In genomic region chr1:12453400-12454343, GRCh38 we compare ENCODE assay signal across 8 cellular contexts.
DNase-seq lines count a peak whose midpoint lies in the region; ATAC-seq and TF ChIP-seq lines count a peak whose summit lies in the region.

No MANE protein-coding gene starts in this region.

- no peak for TF ChIP-seq CTCF in uterus (IDR thresholded peaks at IDR 0.05)

- peaks cover 3% of the 10 kb centered on the region for H3K4me1 ChIP-seq in ectodermal cell (ENCODE audit: control insufficient read depth, insufficient read depth, low read length)
- peaks cover 12 to 17% of the 10 kb centered on the region in 2 donors for H3K4me1 ChIP-seq in uterus

- no peaks in the 10 kb centered on the region for H3K9me3 Mint-ChIP-seq in naive B cell

- no peak for TF ChIP-seq POLR2A in uterus (IDR thresholded peaks at IDR 0.05)

- H3K27me3 ChIP-seq in ectodermal cell (ENCODE audit: control insufficient read depth, insufficient read depth, low read length, poor library complexity, severe bottlenecking) = no peaks in the 10 kb centered on the region
- no peaks in the 10 kb centered on the region for H3K27me3 ChIP-seq in uterus

- peak overlapping the region in 1 of 8 donors; percentile 35 for H3K4me3 Mint-ChIP-seq in naive B cell

- WGBS in ectodermal cell, 2 experiments = 85% methylated on average over 13 of the region's 13 CpGs

- peaks cover 14 to 28% of the 10 kb centered on the region in 2 donors for H3K36me3 Mint-ChIP-seq in naive B cell

- H3K36me3 ChIP-seq in ectodermal cell (ENCODE audit: control insufficient read depth, insufficient read depth, low read length) (no peaks in the 10 kb centered on the region), uterus (no peaks in the 10 kb centered on the region)

- H3K9me3 ChIP-seq in ectodermal cell (ENCODE audit: control insufficient read depth, low read length) (no peaks in the 10 kb centered on the region), uterus (no peaks in the 10 kb centered on the region)

- no peak overlapping the region for H3K4me3 ChIP-seq in ectodermal cell (ENCODE audit: insufficient read depth, low read depth, low read length)
- H3K4me3 ChIP-seq in uterus = no peak overlapping the region

- DNase-seq in stimulated activated CD4-positive, alpha-beta T cell treated with anti-CD3 and anti-CD28 coated beads, Interleukin-2, amount 100 ng/mL, for 4 hours (ENCODE audit: low read depth) = peak; percentile 28
- DNase-seq in stimulated activated CD4-positive, alpha-beta T cell treated with anti-CD3 and anti-CD28 coated beads, Interleukin-4, amount 100 ng/mL, for 1 hour = no peak
- no peak for DNase-seq in naive B cell
- no peak for DNase-seq in uterus
- DNase-seq in superior temporal gyrus (ENCODE audit: extremely low spot score) = no peak

- peaks cover 19 to 43% (median 33%) of the 10 kb centered on the region in 3 donors for H3K4me1 Mint-ChIP-seq in naive B cell

- intact Hi-C loops in uterus (cut with DNase I; ENCODE audit: low total_unique reads) = no loop called here

- peak overlapping the region in 5 of 6 donors; percentile 26 to 88 (median 85) for H3K27ac Mint-ChIP-seq in naive B cell

- ATAC-seq in naive B cell (ENCODE audit: low read depth in 2 of 2) = no peak
- no peak for ATAC-seq in GM19395 (IDR thresholded peaks at IDR 0.05; ENCODE audit: unreplicated experiment)
- ATAC-seq in HG02588 (IDR thresholded peaks at IDR 0.05; ENCODE audit: unreplicated experiment) = no peak

- H3K27ac ChIP-seq in ectodermal cell (ENCODE audit: insufficient read depth, low read depth, low read length, poor library complexity, severe bottlenecking) = peak overlapping the region; percentile 26
- H3K27ac ChIP-seq in uterus = peak overlapping the region; percentile 67

- no peaks in the 10 kb centered on the region for H3K27me3 Mint-ChIP-seq in naive B cell
